1 cellular context compared by ENCODE assay signal in the genomic region with DNA sequence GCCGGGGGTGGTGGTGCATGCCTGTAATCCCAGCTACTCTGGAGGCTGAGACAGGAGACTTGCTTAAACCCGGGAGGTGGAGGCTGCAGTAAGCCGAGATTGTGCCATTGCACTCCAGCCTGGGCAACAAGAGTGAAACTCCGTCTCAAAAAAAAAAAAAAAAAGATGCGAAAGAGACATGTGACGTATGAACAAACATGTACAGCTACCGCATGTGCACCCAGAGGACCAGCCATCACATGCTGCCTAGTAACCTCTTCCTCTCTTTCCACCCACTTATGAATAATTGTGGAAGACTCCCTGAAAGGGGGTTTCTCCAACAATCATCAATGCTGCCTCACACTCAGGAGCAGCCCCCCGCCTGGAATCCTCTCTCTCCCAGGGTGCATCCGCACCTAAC.
TF ChIP-seq lines count a peak whose summit lies in the region.

No MANE protein-coding gene starts in this region.

TF ChIP-seq in GM23338, 12 proteins besides CTCF, POLR2A, EP300 and RAD21 (continued from another document):
- TF ChIP-seq, protein P1, sequence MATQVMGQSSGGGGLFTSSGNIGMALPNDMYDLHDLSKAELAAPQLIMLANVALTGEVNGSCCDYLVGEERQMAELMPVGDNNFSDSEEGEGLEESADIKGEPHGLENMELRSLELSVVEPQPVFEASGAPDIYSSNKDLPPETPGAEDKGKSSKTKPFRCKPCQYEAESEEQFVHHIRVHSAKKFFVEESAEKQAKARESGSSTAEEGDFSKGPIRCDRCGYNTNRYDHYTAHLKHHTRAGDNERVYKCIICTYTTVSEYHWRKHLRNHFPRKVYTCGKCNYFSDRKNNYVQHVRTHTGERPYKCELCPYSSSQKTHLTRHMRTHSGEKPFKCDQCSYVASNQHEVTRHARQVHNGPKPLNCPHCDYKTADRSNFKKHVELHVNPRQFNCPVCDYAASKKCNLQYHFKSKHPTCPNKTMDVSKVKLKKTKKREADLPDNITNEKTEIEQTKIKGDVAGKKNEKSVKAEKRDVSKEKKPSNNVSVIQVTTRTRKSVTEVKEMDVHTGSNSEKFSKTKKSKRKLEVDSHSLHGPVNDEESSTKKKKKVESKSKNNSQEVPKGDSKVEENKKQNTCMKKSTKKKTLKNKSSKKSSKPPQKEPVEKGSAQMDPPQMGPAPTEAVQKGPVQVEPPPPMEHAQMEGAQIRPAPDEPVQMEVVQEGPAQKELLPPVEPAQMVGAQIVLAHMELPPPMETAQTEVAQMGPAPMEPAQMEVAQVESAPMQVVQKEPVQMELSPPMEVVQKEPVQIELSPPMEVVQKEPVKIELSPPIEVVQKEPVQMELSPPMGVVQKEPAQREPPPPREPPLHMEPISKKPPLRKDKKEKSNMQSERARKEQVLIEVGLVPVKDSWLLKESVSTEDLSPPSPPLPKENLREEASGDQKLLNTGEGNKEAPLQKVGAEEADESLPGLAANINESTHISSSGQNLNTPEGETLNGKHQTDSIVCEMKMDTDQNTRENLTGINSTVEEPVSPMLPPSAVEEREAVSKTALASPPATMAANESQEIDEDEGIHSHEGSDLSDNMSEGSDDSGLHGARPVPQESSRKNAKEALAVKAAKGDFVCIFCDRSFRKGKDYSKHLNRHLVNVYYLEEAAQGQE (IDR thresholded peaks at IDR 0.05; ENCODE audit: unreplicated experiment) = no peak
- TF ChIP-seq EZH2 (IDR thresholded peaks at IDR 0.05; ENCODE audit: low read depth, unreplicated experiment) (no peak), NANOG (IDR thresholded peaks at IDR 0.05; ENCODE audit: borderline replicate concordance) (no peak), POLR2AphosphoS5 (IDR thresholded peaks at IDR 0.05; ENCODE audit: low read depth) (no peak), CREB1 (CRISPR knock-in tag; IDR thresholded peaks at IDR 0.05; ENCODE audit: low read depth) (no peak), EZH2phosphoT487 (IDR thresholded peaks at IDR 0.05; ENCODE audit: unreplicated experiment) (no peak), JUNB (IDR thresholded peaks at IDR 0.05; ENCODE audit: unreplicated experiment) (no peak), ZNF331 (CRISPR knock-in tag; IDR thresholded peaks at IDR 0.05; ENCODE audit: low read depth) (no peak)
- TF ChIP-seq, protein P2, sequence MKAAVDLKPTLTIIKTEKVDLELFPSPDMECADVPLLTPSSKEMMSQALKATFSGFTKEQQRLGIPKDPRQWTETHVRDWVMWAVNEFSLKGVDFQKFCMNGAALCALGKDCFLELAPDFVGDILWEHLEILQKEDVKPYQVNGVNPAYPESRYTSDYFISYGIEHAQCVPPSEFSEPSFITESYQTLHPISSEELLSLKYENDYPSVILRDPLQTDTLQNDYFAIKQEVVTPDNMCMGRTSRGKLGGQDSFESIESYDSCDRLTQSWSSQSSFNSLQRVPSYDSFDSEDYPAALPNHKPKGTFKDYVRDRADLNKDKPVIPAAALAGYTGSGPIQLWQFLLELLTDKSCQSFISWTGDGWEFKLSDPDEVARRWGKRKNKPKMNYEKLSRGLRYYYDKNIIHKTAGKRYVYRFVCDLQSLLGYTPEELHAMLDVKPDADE (IDR thresholded peaks at IDR 0.05) = no peak
- TF ChIP-seq, protein P3, sequence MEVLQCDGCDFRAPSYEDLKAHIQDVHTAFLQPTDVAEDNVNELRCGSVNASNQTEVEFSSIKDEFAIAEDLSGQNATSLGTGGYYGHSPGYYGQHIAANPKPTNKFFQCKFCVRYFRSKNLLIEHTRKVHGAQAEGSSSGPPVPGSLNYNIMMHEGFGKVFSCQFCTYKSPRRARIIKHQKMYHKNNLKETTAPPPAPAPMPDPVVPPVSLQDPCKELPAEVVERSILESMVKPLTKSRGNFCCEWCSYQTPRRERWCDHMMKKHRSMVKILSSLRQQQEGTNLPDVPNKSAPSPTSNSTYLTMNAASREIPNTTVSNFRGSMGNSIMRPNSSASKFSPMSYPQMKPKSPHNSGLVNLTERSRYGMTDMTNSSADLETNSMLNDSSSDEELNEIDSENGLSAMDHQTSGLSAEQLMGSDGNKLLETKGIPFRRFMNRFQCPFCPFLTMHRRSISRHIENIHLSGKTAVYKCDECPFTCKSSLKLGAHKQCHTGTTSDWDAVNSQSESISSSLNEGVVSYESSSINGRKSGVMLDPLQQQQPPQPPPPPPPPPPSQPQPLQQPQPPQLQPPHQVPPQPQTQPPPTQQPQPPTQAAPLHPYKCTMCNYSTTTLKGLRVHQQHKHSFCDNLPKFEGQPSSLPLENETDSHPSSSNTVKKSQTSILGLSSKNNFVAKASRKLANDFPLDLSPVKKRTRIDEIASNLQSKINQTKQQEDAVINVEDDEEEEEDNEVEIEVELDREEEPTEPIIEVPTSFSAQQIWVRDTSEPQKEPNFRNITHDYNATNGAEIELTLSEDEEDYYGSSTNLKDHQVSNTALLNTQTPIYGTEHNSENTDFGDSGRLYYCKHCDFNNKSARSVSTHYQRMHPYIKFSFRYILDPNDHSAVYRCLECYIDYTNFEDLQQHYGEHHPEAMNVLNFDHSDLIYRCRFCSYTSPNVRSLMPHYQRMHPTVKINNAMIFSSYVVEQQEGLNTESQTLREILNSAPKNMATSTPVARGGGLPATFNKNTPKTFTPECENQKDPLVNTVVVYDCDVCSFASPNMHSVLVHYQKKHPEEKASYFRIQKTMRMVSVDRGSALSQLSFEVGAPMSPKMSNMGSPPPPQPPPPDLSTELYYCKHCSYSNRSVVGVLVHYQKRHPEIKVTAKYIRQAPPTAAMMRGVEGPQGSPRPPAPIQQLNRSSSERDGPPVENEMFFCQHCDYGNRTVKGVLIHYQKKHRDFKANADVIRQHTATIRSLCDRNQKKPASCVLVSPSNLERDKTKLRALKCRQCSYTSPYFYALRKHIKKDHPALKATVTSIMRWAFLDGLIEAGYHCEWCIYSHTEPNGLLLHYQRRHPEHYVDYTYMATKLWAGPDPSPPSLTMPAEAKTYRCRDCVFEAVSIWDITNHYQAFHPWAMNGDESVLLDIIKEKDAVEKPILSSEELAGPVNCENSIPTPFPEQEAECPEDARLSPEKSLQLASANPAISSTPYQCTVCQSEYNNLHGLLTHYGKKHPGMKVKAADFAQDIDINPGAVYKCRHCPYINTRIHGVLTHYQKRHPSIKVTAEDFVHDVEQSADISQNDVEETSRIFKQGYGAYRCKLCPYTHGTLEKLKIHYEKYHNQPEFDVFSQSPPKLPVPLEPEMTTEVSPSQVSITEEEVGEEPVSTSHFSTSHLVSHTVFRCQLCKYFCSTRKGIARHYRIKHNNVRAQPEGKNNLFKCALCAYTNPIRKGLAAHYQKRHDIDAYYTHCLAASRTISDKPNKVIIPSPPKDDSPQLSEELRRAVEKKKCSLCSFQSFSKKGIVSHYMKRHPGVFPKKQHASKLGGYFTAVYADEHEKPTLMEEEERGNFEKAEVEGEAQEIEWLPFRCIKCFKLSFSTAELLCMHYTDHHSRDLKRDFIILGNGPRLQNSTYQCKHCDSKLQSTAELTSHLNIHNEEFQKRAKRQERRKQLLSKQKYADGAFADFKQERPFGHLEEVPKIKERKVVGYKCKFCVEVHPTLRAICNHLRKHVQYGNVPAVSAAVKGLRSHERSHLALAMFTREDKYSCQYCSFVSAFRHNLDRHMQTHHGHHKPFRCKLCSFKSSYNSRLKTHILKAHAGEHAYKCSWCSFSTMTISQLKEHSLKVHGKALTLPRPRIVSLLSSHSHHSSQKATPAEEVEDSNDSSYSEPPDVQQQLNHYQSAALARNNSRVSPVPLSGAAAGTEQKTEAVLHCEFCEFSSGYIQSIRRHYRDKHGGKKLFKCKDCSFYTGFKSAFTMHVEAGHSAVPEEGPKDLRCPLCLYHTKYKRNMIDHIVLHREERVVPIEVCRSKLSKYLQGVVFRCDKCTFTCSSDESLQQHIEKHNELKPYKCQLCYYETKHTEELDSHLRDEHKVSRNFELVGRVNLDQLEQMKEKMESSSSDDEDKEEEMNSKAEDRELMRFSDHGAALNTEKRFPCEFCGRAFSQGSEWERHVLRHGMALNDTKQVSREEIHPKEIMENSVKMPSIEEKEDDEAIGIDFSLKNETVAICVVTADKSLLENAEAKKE (CRISPR knock-in tag; IDR thresholded peaks at IDR 0.05) = no peak
